Comparison of ENCODE assay signal across 1 cellular context in the genomic region with DNA sequence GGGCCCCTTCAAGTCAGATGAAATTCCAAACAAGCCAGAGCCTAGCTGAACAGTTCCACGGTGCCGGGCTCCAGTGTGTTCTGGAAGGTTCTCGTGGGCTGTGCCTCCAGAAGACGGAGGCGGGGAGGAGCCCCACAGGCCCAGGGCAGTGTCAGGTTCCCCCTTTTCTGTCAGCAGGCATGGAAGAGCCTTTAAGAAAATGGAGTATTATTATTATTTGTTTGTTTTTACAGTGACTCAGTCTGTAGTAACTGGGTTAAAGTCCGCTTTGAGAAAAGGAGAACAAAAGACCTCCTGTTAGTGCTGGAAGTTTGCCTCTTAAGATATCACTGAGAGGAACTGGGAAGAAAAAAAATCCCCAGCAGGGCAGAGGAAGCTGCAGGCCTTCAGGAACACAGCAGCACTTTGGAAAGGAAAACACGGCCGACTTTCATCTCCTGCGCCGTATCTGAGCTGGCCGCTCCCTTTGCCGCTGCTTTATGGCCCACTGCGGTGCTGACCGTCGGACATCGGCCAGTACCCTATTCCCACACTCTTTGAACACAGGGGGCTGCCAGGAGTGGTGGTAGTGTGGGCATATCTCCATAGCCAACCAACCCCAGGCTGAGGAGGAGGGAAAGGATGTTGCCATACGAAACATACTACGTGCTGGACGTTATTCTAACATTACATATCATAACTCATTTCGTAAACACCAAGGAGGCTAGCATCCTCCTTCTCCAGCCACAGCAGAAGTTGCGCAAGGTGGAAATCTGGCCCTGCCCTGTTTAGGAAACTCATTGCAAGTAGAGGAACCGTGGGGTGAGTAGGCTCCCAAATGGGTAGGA.
TF ChIP-seq lines count a peak whose summit lies in the region.

No MANE protein-coding gene starts in this region.

TF ChIP-seq in HepG2, 621 proteins besides CTCF, POLR2A, EP300 and RAD21 (continued from another document and continues in another):
- TF ChIP-seq, protein P1, sequence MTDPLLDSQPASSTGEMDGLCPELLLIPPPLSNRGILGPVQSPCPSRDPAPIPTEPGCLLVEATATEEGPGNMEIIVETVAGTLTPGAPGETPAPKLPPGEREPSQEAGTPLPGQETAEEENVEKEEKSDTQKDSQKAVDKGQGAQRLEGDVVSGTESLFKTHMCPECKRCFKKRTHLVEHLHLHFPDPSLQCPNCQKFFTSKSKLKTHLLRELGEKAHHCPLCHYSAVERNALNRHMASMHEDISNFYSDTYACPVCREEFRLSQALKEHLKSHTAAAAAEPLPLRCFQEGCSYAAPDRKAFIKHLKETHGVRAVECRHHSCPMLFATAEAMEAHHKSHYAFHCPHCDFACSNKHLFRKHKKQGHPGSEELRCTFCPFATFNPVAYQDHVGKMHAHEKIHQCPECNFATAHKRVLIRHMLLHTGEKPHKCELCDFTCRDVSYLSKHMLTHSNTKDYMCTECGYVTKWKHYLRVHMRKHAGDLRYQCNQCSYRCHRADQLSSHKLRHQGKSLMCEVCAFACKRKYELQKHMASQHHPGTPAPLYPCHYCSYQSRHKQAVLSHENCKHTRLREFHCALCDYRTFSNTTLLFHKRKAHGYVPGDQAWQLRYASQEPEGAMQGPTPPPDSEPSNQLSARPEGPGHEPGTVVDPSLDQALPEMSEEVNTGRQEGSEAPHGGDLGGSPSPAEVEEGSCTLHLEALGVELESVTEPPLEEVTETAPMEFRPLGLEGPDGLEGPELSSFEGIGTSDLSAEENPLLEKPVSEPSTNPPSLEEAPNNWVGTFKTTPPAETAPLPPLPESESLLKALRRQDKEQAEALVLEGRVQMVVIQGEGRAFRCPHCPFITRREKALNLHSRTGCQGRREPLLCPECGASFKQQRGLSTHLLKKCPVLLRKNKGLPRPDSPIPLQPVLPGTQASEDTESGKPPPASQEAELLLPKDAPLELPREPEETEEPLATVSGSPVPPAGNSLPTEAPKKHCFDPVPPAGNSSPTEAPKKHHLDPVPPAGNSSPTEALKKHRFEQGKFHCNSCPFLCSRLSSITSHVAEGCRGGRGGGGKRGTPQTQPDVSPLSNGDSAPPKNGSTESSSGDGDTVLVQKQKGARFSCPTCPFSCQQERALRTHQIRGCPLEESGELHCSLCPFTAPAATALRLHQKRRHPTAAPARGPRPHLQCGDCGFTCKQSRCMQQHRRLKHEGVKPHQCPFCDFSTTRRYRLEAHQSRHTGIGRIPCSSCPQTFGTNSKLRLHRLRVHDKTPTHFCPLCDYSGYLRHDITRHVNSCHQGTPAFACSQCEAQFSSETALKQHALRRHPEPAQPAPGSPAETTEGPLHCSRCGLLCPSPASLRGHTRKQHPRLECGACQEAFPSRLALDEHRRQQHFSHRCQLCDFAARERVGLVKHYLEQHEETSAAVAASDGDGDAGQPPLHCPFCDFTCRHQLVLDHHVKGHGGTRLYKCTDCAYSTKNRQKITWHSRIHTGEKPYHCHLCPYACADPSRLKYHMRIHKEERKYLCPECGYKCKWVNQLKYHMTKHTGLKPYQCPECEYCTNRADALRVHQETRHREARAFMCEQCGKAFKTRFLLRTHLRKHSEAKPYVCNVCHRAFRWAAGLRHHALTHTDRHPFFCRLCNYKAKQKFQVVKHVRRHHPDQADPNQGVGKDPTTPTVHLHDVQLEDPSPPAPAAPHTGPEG (CRISPR knock-in tag; IDR thresholded peaks at IDR 0.05): no peak
- TF ChIP-seq GPN1 (CRISPR knock-in tag; IDR thresholded peaks at IDR 0.05; ENCODE audit: borderline replicate concordance) (no peak), FOSL2 (CRISPR knock-in tag; IDR thresholded peaks at IDR 0.05) (peak; percentile 91), CHD4 (IDR thresholded peaks at IDR 0.05; ENCODE audit: borderline replicate concordance, low read length) (no peak), NPAS2 (CRISPR knock-in tag; IDR thresholded peaks at IDR 0.05; ENCODE audit: borderline replicate concordance) (no peak), ZNF292 (CRISPR knock-in tag; IDR thresholded peaks at IDR 0.05; ENCODE audit: borderline replicate concordance, low read depth) (peak; percentile 91; the same call in 1 of the 2 replicates), ZNF703 (CRISPR knock-in tag; IDR thresholded peaks at IDR 0.05; ENCODE audit: borderline replicate concordance) (no peak), MLLT10 (CRISPR knock-in tag; IDR thresholded peaks at IDR 0.05) (no peak), AKAP8 (CRISPR knock-in tag; IDR thresholded peaks at IDR 0.05) (no peak), ZFYVE20 (CRISPR knock-in tag; IDR thresholded peaks at IDR 0.05; ENCODE audit: borderline replicate concordance, low read depth) (no peak), GABPA (IDR thresholded peaks at IDR 0.05; ENCODE audit: low read depth, low read length) (no peak), GABPA (CRISPR knock-in tag; IDR thresholded peaks at IDR 0.05; ENCODE audit: low read depth) (no peak), ZEB1 (IDR thresholded peaks at IDR 0.05; ENCODE audit: insufficient replicate concordance, low read depth) (no peak), ZNF10 (CRISPR knock-in tag; IDR thresholded peaks at IDR 0.05; ENCODE audit: borderline replicate concordance, low read depth) (no peak), MEIS1 (CRISPR knock-in tag; IDR thresholded peaks at IDR 0.05; ENCODE audit: borderline replicate concordance) (peak; percentile 39; the same call in 1 of the 2 replicates), ZNF501 (CRISPR knock-in tag; IDR thresholded peaks at IDR 0.05) (no peak), CENPX (CRISPR knock-in tag; IDR thresholded peaks at IDR 0.05) (no peak), HNRNPH1 (optimal IDR thresholded peaks at IDR 0.05; ENCODE audit: low read depth, low read length) (no peak), ZNF7 (CRISPR knock-in tag; IDR thresholded peaks at IDR 0.05) (no peak), GFI1 (CRISPR knock-in tag; IDR thresholded peaks at IDR 0.05; ENCODE audit: borderline replicate concordance) (no peak), MAFG (CRISPR knock-in tag; IDR thresholded peaks at IDR 0.05) (no peak), FOXP1 (IDR thresholded peaks at IDR 0.05) (no peak), FOXP1 (CRISPR knock-in tag; IDR thresholded peaks at IDR 0.05) (peak; percentile 77; the same call in 1 of the 2 replicates), ZNF773 (CRISPR knock-in tag; IDR thresholded peaks at IDR 0.05; ENCODE audit: borderline replicate concordance) (no peak), ZNF343 (CRISPR knock-in tag; IDR thresholded peaks at IDR 0.05) (0 out of 2 replicates have a peak, but pooled peaks have one; percentile 55), RXRB (CRISPR knock-in tag; IDR thresholded peaks at IDR 0.05; ENCODE audit: borderline replicate concordance) (peak; percentile 35), ZBTB7A (CRISPR knock-in tag; IDR thresholded peaks at IDR 0.05) (no peak), YEATS4 (CRISPR knock-in tag; IDR thresholded peaks at IDR 0.05; ENCODE audit: borderline replicate concordance) (peak; percentile 61)
- TF ChIP-seq, protein P2, sequence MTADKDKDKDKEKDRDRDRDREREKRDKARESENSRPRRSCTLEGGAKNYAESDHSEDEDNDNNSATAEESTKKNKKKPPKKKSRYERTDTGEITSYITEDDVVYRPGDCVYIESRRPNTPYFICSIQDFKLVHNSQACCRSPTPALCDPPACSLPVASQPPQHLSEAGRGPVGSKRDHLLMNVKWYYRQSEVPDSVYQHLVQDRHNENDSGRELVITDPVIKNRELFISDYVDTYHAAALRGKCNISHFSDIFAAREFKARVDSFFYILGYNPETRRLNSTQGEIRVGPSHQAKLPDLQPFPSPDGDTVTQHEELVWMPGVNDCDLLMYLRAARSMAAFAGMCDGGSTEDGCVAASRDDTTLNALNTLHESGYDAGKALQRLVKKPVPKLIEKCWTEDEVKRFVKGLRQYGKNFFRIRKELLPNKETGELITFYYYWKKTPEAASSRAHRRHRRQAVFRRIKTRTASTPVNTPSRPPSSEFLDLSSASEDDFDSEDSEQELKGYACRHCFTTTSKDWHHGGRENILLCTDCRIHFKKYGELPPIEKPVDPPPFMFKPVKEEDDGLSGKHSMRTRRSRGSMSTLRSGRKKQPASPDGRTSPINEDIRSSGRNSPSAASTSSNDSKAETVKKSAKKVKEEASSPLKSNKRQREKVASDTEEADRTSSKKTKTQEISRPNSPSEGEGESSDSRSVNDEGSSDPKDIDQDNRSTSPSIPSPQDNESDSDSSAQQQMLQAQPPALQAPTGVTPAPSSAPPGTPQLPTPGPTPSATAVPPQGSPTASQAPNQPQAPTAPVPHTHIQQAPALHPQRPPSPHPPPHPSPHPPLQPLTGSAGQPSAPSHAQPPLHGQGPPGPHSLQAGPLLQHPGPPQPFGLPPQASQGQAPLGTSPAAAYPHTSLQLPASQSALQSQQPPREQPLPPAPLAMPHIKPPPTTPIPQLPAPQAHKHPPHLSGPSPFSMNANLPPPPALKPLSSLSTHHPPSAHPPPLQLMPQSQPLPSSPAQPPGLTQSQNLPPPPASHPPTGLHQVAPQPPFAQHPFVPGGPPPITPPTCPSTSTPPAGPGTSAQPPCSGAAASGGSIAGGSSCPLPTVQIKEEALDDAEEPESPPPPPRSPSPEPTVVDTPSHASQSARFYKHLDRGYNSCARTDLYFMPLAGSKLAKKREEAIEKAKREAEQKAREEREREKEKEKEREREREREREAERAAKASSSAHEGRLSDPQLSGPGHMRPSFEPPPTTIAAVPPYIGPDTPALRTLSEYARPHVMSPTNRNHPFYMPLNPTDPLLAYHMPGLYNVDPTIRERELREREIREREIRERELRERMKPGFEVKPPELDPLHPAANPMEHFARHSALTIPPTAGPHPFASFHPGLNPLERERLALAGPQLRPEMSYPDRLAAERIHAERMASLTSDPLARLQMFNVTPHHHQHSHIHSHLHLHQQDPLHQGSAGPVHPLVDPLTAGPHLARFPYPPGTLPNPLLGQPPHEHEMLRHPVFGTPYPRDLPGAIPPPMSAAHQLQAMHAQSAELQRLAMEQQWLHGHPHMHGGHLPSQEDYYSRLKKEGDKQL (CRISPR knock-in tag; IDR thresholded peaks at IDR 0.05; ENCODE audit: low read depth): no peak
- TF ChIP-seq, protein P3, sequence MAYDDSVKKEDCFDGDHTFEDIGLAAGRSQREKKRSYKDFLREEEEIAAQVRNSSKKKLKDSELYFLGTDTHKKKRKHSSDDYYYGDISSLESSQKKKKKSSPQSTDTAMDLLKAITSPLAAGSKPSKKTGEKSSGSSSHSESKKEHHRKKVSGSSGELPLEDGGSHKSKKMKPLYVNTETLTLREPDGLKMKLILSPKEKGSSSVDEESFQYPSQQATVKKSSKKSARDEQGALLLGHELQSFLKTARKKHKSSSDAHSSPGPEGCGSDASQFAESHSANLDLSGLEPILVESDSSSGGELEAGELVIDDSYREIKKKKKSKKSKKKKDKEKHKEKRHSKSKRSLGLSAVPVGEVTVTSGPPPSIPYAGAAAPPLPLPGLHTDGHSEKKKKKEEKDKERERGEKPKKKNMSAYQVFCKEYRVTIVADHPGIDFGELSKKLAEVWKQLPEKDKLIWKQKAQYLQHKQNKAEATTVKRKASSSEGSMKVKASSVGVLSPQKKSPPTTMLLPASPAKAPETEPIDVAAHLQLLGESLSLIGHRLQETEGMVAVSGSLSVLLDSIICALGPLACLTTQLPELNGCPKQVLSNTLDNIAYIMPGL (CRISPR knock-in tag; IDR thresholded peaks at IDR 0.05; ENCODE audit: borderline replicate concordance in 1 of 2, low read depth in 1 of 2): peak in 1 of 2 experiments; percentile 19; a peak in 1 of 4 replicates
- TF ChIP-seq, protein P4, sequence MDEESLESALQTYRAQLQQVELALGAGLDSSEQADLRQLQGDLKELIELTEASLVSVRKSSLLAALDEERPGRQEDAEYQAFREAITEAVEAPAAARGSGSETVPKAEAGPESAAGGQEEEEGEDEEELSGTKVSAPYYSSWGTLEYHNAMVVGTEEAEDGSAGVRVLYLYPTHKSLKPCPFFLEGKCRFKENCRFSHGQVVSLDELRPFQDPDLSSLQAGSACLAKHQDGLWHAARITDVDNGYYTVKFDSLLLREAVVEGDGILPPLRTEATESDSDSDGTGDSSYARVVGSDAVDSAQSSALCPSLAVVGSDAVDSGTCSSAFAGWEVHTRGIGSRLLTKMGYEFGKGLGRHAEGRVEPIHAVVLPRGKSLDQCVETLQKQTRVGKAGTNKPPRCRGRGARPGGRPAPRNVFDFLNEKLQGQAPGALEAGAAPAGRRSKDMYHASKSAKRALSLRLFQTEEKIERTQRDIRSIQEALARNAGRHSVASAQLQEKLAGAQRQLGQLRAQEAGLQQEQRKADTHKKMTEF (CRISPR knock-in tag; IDR thresholded peaks at IDR 0.05): 0 out of 2 replicates have a peak, but pooled peaks have one; percentile 53
- TF ChIP-seq, protein P5, sequence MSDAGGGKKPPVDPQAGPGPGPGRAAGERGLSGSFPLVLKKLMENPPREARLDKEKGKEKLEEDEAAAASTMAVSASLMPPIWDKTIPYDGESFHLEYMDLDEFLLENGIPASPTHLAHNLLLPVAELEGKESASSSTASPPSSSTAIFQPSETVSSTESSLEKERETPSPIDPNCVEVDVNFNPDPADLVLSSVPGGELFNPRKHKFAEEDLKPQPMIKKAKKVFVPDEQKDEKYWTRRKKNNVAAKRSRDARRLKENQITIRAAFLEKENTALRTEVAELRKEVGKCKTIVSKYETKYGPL (CRISPR knock-in tag; IDR thresholded peaks at IDR 0.05): no peak
- TF ChIP-seq, protein P6, sequence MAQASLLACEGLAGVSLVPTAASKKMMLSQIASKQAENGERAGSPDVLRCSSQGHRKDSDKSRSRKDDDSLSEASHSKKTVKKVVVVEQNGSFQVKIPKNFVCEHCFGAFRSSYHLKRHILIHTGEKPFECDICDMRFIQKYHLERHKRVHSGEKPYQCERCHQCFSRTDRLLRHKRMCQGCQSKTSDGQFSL (CRISPR knock-in tag; IDR thresholded peaks at IDR 0.05): no peak
- TF ChIP-seq, protein P7, sequence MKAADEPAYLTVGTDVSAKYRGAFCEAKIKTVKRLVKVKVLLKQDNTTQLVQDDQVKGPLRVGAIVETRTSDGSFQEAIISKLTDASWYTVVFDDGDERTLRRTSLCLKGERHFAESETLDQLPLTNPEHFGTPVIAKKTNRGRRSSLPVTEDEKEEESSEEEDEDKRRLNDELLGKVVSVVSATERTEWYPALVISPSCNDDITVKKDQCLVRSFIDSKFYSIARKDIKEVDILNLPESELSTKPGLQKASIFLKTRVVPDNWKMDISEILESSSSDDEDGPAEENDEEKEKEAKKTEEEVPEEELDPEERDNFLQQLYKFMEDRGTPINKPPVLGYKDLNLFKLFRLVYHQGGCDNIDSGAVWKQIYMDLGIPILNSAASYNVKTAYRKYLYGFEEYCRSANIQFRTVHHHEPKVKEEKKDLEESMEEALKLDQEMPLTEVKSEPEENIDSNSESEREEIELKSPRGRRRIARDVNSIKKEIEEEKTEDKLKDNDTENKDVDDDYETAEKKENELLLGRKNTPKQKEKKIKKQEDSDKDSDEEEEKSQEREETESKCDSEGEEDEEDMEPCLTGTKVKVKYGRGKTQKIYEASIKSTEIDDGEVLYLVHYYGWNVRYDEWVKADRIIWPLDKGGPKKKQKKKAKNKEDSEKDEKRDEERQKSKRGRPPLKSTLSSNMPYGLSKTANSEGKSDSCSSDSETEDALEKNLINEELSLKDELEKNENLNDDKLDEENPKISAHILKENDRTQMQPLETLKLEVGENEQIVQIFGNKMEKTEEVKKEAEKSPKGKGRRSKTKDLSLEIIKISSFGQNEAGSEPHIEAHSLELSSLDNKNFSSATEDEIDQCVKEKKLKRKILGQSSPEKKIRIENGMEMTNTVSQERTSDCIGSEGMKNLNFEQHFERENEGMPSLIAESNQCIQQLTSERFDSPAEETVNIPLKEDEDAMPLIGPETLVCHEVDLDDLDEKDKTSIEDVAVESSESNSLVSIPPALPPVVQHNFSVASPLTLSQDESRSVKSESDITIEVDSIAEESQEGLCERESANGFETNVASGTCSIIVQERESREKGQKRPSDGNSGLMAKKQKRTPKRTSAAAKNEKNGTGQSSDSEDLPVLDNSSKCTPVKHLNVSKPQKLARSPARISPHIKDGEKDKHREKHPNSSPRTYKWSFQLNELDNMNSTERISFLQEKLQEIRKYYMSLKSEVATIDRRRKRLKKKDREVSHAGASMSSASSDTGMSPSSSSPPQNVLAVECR (CRISPR knock-in tag; IDR thresholded peaks at IDR 0.05; ENCODE audit: borderline replicate concordance): peak; percentile 33; the same call in 1 of the 2 replicates
